Comparison of ENCODE assay signal across 1 cellular context in genomic region chr5:177482359-177482795, GRCh38.
A peak's percentile ranks its signal among the peaks of the same experiment; 100 is the strongest.
TF ChIP-seq lines count a peak whose summit lies in the region.

No MANE protein-coding gene starts in this region.

TF ChIP-seq in K562, 482 proteins besides CTCF, POLR2A, EP300 and RAD21:
- TF ChIP-seq POLR2B (IDR thresholded peaks at IDR 0.05; ENCODE audit: low read depth, partially characterized antibody) = peak; percentile 28
- TF ChIP-seq ZNF316 (IDR thresholded peaks at IDR 0.05) = no peak
- TF ChIP-seq ZEB2 (IDR thresholded peaks at IDR 0.05) = no peak
- peak; percentile 67; the same call in 1 of the 2 replicates for TF ChIP-seq THRB (CRISPR knock-in tag; conservative IDR thresholded peaks at IDR 0.05)
- TF ChIP-seq FOXA3 (CRISPR knock-in tag; conservative IDR thresholded peaks at IDR 0.05 in 1 of 2, IDR thresholded peaks at IDR 0.05 in 1 of 2) = no peak
- no peak for TF ChIP-seq ZNF444 (CRISPR knock-in tag; IDR thresholded peaks at IDR 0.05)
- TF ChIP-seq HOMEZ (CRISPR knock-in tag; IDR thresholded peaks at IDR 0.05) = no peak
- peak; percentile 51; the same call in 1 of the 2 replicates for TF ChIP-seq POLR2AphosphoS5 (IDR thresholded peaks at IDR 0.05; ENCODE audit: control insufficient read depth, insufficient read depth, low read depth, low read length)
- TF ChIP-seq HBP1 (CRISPR knock-in tag; IDR thresholded peaks at IDR 0.05) = 0 out of 2 replicates have a peak, but pooled peaks have one; percentile 24
- TF ChIP-seq HOXB6 (CRISPR knock-in tag; IDR thresholded peaks at IDR 0.05; ENCODE audit: borderline replicate concordance) = no peak
- TF ChIP-seq SUPT5H (IDR thresholded peaks at IDR 0.05) = 0 out of 2 replicates have a peak, but pooled peaks have one; percentile 51
- TF ChIP-seq ZBTB33 (CRISPR knock-in tag; IDR thresholded peaks at IDR 0.05) = peak; percentile 35; the same call in 1 of the 2 replicates
